In the genomic region with DNA sequence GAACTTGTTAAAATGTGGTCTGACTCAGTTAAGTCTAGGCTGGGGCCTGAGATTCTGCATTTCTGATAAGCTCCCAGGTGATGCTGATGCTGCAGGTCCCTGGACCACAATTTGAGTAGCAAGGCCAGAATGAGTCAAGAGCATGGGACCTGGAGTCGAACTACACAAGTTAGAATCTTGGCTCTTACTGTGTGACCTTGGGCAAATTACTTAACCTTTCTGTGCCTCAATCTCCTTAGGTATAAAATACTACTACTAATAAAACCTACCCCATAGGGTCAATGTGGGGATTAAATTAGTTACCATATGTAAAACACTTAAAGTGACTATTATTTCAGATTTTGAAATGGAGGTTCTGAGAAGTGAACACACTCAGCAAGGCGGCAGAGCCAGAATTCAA, we compare ENCODE assay signal across 1 cellular context.
TF ChIP-seq lines count a peak whose summit lies in the region.

No MANE protein-coding gene starts in this region.

TF ChIP-seq in SK-N-SH, 30 proteins besides CTCF, POLR2A, EP300 and RAD21:
- TF ChIP-seq IRF3 (IDR thresholded peaks at IDR 0.05; ENCODE audit: low read depth, low read length) (no peak), FOXM1 (IDR thresholded peaks at IDR 0.05; ENCODE audit: low read depth) (no peak), NRF1 (IDR thresholded peaks at IDR 0.05; ENCODE audit: low read depth, low read length) (no peak), JUND (IDR thresholded peaks at IDR 0.05) (no peak), CHD2 (IDR thresholded peaks at IDR 0.05; ENCODE audit: low read length, partially characterized antibody) (no peak), REST (IDR thresholded peaks at IDR 0.05; ENCODE audit: low read depth, low read length) (no peak), TEAD4 (IDR thresholded peaks at IDR 0.05; ENCODE audit: borderline replicate concordance, insufficient read depth) (no peak), ELF1 (IDR thresholded peaks at IDR 0.05) (no peak)
- TF ChIP-seq, protein P1, sequence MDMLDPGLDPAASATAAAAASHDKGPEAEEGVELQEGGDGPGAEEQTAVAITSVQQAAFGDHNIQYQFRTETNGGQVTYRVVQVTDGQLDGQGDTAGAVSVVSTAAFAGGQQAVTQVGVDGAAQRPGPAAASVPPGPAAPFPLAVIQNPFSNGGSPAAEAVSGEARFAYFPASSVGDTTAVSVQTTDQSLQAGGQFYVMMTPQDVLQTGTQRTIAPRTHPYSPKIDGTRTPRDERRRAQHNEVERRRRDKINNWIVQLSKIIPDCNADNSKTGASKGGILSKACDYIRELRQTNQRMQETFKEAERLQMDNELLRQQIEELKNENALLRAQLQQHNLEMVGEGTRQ (IDR thresholded peaks at IDR 0.05; ENCODE audit: borderline replicate concordance, low read depth, low read length) = no peak
- TF ChIP-seq, protein P2, sequence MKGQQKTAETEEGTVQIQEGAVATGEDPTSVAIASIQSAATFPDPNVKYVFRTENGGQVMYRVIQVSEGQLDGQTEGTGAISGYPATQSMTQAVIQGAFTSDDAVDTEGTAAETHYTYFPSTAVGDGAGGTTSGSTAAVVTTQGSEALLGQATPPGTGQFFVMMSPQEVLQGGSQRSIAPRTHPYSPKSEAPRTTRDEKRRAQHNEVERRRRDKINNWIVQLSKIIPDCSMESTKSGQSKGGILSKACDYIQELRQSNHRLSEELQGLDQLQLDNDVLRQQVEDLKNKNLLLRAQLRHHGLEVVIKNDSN (IDR thresholded peaks at IDR 0.05; ENCODE audit: borderline replicate concordance, low read depth) = no peak
